Comparison of ENCODE assay signal across 22 cellular contexts in the genomic region with DNA sequence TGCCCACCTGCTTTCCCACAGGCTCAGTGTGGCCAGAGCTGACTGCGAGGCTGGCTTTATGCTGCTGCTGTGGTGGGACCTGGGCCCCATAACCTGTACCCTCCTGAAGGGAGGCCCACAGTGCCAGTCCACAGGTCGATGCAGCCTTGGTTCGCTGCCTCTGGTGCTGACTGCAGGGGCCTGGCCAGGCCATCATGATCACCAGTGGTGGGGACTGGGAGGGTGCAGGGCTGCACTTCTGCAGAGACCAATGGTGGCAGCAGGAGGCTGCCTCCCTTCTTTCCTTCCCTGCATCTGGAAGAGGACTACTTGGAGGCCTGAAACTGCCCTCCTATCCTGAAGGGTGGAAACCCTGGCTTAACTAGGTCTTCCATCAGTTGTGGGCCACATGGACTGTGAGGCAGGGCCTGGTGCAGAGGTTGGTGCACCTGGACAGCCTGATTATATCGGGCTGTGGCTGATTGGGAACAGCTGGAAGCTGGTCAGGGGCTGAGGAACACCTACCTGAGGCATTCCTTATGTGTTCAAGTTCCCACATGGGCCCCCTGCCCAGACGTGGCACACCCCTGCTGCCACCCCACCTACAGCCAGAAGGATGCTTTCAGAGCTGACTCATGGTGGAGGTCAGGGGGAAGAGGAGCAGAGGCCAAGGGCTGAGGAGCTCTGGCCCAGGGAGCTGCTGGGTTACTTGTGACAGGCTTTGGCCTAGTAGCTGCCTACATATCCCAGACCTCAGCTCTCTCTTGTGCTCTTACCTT. TPM values are rescaled to one million over a fixed set of nuclear protein-coding genes. Genes with fewer than 3 reads are reported as not detected.
DNase-seq lines count a peak whose midpoint lies in the region; ATAC-seq, FAIRE-seq and TF ChIP-seq lines count a peak whose summit lies in the region.
"Had no signal": no experiment of that assay in that cellular context is flagged by ENCODE, and none has a peak within 500 bp of the region (broad histone marks: within the 10 kb centered on the region; RNA-seq: fewer than 3 reads in every experiment).

No MANE protein-coding gene starts in this region.

- H3K36me3 ChIP-seq in mammary epithelial cell (ENCODE audit: insufficient read depth, low read length) (peaks cover 2% of the 10 kb centered on the region), neuronal stem cell (replicated peaks in 1 of 2; ENCODE audit: control insufficient read depth in 2 of 2, insufficient read depth in 2 of 2, low read length in 2 of 2) (peaks cover 20 to 24% of the 10 kb centered on the region in 2 donors)
- H3K36me3 ChIP-seq: BE2C had no signal

- CTCF ChIA-PET in MCF 10A (lab: Yijun Ruan, JAX) (interaction anchor here (0.6 to 0.7 kb wide), 3 partner anchors 96 to 808 kb away, joined by 3 to 4 read pairs (median 3); no protein-coding TSS in a partner anchor), mammary epithelial cell (lab: Charles Lee; ENCODE audit: low non-redundant PET) (no interaction called here)

- H3K14ac ChIP-seq in neuronal stem cell (ENCODE audit: low read length): peak overlapping the region; percentile 60

- H3K27me3 Mint-ChIP-seq in MCF 10A (ENCODE audit: insufficient read depth, unreplicated experiment): no peaks in the 10 kb centered on the region
- H3K27me3 Mint-ChIP-seq in activated naive CD8-positive, alpha-beta T cell treated with anti-CD3 and anti-CD28 coated beads for 36 hours: no peaks in the 10 kb centered on the region
- H3K27me3 Mint-ChIP-seq: CD4-positive, CD25-positive, alpha-beta regulatory T cell had no signal

- no peak overlapping the region for H3K18ac ChIP-seq in neuronal stem cell (ENCODE audit: low read length)

- peak; percentile 1 for DNase-seq in MCF 10A (ENCODE audit: unreplicated experiment)
- DNase-seq in mammary epithelial cell: no peak
- DNase-seq in dorsolateral prefrontal cortex: no peak
- no peak for DNase-seq in neuronal stem cell (ENCODE audit: low spot score)
- no peak for DNase-seq in urothelium cell line (ENCODE audit: low spot score)
- DNase-seq in NCI-H2029 treated with DMSO at 0.1 percent for 48 hours (lab: John Stamatoyannopoulos, UW): no peak
- DNase-seq in activated naive CD8-positive, alpha-beta T cell treated with anti-CD3 and anti-CD28 coated beads for 36 hours: no peak
- DNase-seq: BE2C; Caco-2; CD4-positive, CD25-positive, alpha-beta regulatory T cell; GDM1; GM23248; HCEC 1CT; NCI-H1105 treated with DMSO at 0.1 percent for 48 hours; NCI-H1694; NCI-H226; NCI-H524; NCI-H82; OCI-M1; SHP77 had no signal

- H3K9me3 ChIP-seq in mammary epithelial cell (replicated peaks; ENCODE audit: insufficient read depth, low read length) (no peaks in the 10 kb centered on the region), neuronal stem cell (replicated peaks in 1 of 2; ENCODE audit: control insufficient read depth in 2 of 2, insufficient read depth in 1 of 2, low read depth in 1 of 2, low read length in 2 of 2) (peaks cover 0 to 11% of the 10 kb centered on the region in 2 donors)
- H3K9me3 ChIP-seq: BE2C, Caco-2 had no signal

- no peak overlapping the region for H4K91ac ChIP-seq in neuronal stem cell (ENCODE audit: low read depth, low read length, poor library complexity)

- no TSS peak for BruUV-seq in MCF 10A (replicated peaks; lab: Mats Ljungman, UMichigan)
- no TSS peak for BruUV-seq in mammary epithelial cell (replicated peaks; lab: Mats Ljungman, UMichigan)

- 73% methylated on average over 5 of the region's 5 CpGs for WGBS in mammary epithelial cell (ENCODE audit: low coverage, missing lambda C conversion rate)
- WGBS in neuronal stem cell (ENCODE audit: extremely low coverage in 2 of 2, insufficient read length in 2 of 2, insufficient replicate concordance in 1 of 2), 2 donors: no CpG with 5 or more reads among the region's 5 CpGs

- in situ Hi-C loops in mammary epithelial cell (cut with MboI; ENCODE audit: low sequenced_read_pairs in 2 of 2): no loop called here

- H3K4me1 ChIP-seq in mammary epithelial cell (ENCODE audit: insufficient read depth, low read length) (no peaks in the 10 kb centered on the region), neuronal stem cell (ENCODE audit: control insufficient read depth in 2 of 2, insufficient read depth in 1 of 2, low read depth in 1 of 2, low read length in 2 of 2) (no peaks in the 10 kb centered on the region)
- H3K4me1 ChIP-seq: BE2C, Caco-2 had no signal

- H3K27ac ChIP-seq in mammary epithelial cell (ENCODE audit: insufficient read depth, low read depth, low read length) (no peak overlapping the region), dorsolateral prefrontal cortex (peak overlapping the region in 31 of 59 donors; percentile 0 to 69 (median 36)), neuronal stem cell (replicated peaks; ENCODE audit: low read length) (no peak overlapping the region)
- H3K27ac ChIP-seq: GM23248 had no signal

- ATAC-seq in HG03439 (IDR thresholded peaks at IDR 0.05; ENCODE audit: unreplicated experiment): no peak

- no peak overlapping the region for H2AFZ ChIP-seq in mammary epithelial cell (ENCODE audit: low read depth, low read length)
- H2AFZ ChIP-seq in neuronal stem cell (ENCODE audit: low read length): no peak overlapping the region
- H2AFZ ChIP-seq: GM23248 had no signal

- H3K4me3 ChIP-seq in mammary epithelial cell (replicated peaks in 1 of 3; ENCODE audit: insufficient read depth in 1 of 3, low read depth in 2 of 3, low read length in 3 of 3) (no peak overlapping the region), dorsolateral prefrontal cortex (no peak overlapping the region), neuronal stem cell (ENCODE audit: low read length in 2 of 2) (no peak overlapping the region)
- H3K4me3 ChIP-seq: GM23248 had no signal

- no peaks in the 10 kb centered on the region for H4K20me1 ChIP-seq in mammary epithelial cell (ENCODE audit: insufficient read depth, low read length)

- no peak overlapping the region for H2BK15ac ChIP-seq in neuronal stem cell (ENCODE audit: low read length)

- FAIRE-seq in urothelium cell line (lab: Jason Lieb, UNC): peak; percentile 77
- FAIRE-seq: GM19239 had no signal

- no peak overlapping the region for H3K4ac ChIP-seq in neuronal stem cell (ENCODE audit: low read length)

- H4K8ac ChIP-seq in neuronal stem cell (ENCODE audit: low read depth, low read length): no peak overlapping the region

- peaks cover 9% of the 10 kb centered on the region for H3K36me3 Mint-ChIP-seq in MCF 10A (ENCODE audit: insufficient read depth, unreplicated experiment)
- peaks cover 29% of the 10 kb centered on the region for H3K36me3 Mint-ChIP-seq in activated naive CD8-positive, alpha-beta T cell treated with anti-CD3 and anti-CD28 coated beads for 36 hours

- H3K27me3 ChIP-seq in mammary epithelial cell (ENCODE audit: insufficient read depth, low read length): no peaks in the 10 kb centered on the region
- H3K27me3 ChIP-seq in dorsolateral prefrontal cortex: no peaks in the 10 kb centered on the region
- no peaks in the 10 kb centered on the region for H3K27me3 ChIP-seq in neuronal stem cell (ENCODE audit: control insufficient read depth in 3 of 3, insufficient read depth in 3 of 3, low read depth in 1 of 3, low read length in 3 of 3)
- H3K27me3 ChIP-seq: BE2C had no signal

- dilution Hi-C loops in mammary epithelial cell (cut with HindIII; ENCODE audit: low sequenced_read_pairs): no loop called here

- H3K9ac ChIP-seq in mammary epithelial cell (ENCODE audit: insufficient read depth, low read length) (no peak overlapping the region), neuronal stem cell (ENCODE audit: low read depth, low read length, poor library complexity) (peak overlapping the region; percentile 1)
- H3K9ac ChIP-seq: GM23248 had no signal

- intact Hi-C loops in MCF 10A (cut with micrococcal nuclease) (no loop called here), mammary epithelial cell (cut with micrococcal nuclease) (no loop called here), dorsolateral prefrontal cortex (cut with DNase I) (loop anchor here in 1 of 2 donors (10.0 kb wide), 1 partner anchor 111 kb away; no protein-coding TSS in a partner anchor)

- H3K9me3 Mint-ChIP-seq in MCF 10A (ENCODE audit: unreplicated experiment): no peaks in the 10 kb centered on the region
- H3K9me3 Mint-ChIP-seq in activated naive CD8-positive, alpha-beta T cell treated with anti-CD3 and anti-CD28 coated beads for 36 hours: no peaks in the 10 kb centered on the region

- H3K4me2 ChIP-seq in mammary epithelial cell (ENCODE audit: insufficient read depth, low read depth, low read length): no peak overlapping the region
- H3K4me2 ChIP-seq in neuronal stem cell (ENCODE audit: insufficient read depth, low read length, poor library complexity, severe bottlenecking): no peak overlapping the region

- TF ChIP-seq CTCF in MCF 10A (IDR thresholded peaks at IDR 0.05; ENCODE audit: unreplicated experiment) (no peak), mammary epithelial cell (conservative IDR thresholded peaks at IDR 0.05 in 1 of 2, IDR thresholded peaks at IDR 0.05 in 1 of 2; ENCODE audit: extremely low read depth in 1 of 2, insufficient read depth in 1 of 2, low read depth in 1 of 2, low read length in 2 of 2) (no peak), dorsolateral prefrontal cortex (IDR thresholded peaks at IDR 0.05 in 54 of 56, conservative IDR thresholded peaks at IDR 0.05 in 2 of 56; ENCODE audit: low read depth in 1 of 56, partially characterized antibody in 56 of 56) (no peak)

- no peak overlapping the region for H2BK120ac ChIP-seq in neuronal stem cell (ENCODE audit: low read depth, low read length)

- POLR2A ChIA-PET in MCF 10A (lab: Yijun Ruan, JAX): no interaction called here

- peaks cover 7% of the 10 kb centered on the region for H3K4me1 Mint-ChIP-seq in MCF 10A (ENCODE audit: insufficient read depth, unreplicated experiment)
- no peaks in the 10 kb centered on the region for H3K4me1 Mint-ChIP-seq in activated naive CD8-positive, alpha-beta T cell treated with anti-CD3 and anti-CD28 coated beads for 36 hours
- H3K4me1 Mint-ChIP-seq: CD4-positive, CD25-positive, alpha-beta regulatory T cell had no signal

- H2AK5ac ChIP-seq in neuronal stem cell (ENCODE audit: low read depth, low read length): no peak overlapping the region

- H2BK12ac ChIP-seq in neuronal stem cell (ENCODE audit: low read length): no peak overlapping the region

- no peak overlapping the region for H3K4me3 Mint-ChIP-seq in MCF 10A (ENCODE audit: unreplicated experiment)
- H3K4me3 Mint-ChIP-seq in activated naive CD8-positive, alpha-beta T cell treated with anti-CD3 and anti-CD28 coated beads for 36 hours: no peak overlapping the region
- H3K4me3 Mint-ChIP-seq: CD4-positive, CD25-positive, alpha-beta regulatory T cell had no signal

- H3K79me2 ChIP-seq in mammary epithelial cell (ENCODE audit: insufficient read depth, low read length): no peaks in the 10 kb centered on the region

- H3K23ac ChIP-seq in neuronal stem cell (ENCODE audit: low read depth, low read length, poor library complexity): peak overlapping the region; percentile 83

- no peak overlapping the region for H3K27ac Mint-ChIP-seq in MCF 10A (ENCODE audit: low read depth, unreplicated experiment)
- H3K27ac Mint-ChIP-seq in activated naive CD8-positive, alpha-beta T cell treated with anti-CD3 and anti-CD28 coated beads for 36 hours: no peak overlapping the region

- no peak overlapping the region for H2BK5ac ChIP-seq in neuronal stem cell (ENCODE audit: low read length)

- no peaks in the 10 kb centered on the region for H3K79me1 ChIP-seq in neuronal stem cell (ENCODE audit: low read depth, low read length)

RNA-seq across cellular contexts. Expression of a gene that starts 29.8 kb away (rescaled TPM):
- total RNA-seq in MCF 10A (2022) (6.2 and 7.3 TPM in 2 replicates), mammary epithelial cell (10 to 100 TPM; 10.3 to 11.2 TPM), dorsolateral prefrontal cortex (10 to 100 TPM; 21.9 to 62.0 (median 41.4) TPM)
- polyA plus RNA-seq in mammary epithelial cell: 23.4 TPM
- polyA minus RNA-seq in mammary epithelial cell: 22.4 TPM
- polyA plus RNA-seq in neuronal stem cell (2013, experiment 1 of 2): 21.8 TPM
- 21.6 TPM for polyA plus RNA-seq in neuronal stem cell (2013, experiment 2 of 2)
- 10 to 100 TPM; 12.1 to 13.3 TPM for total RNA-seq in activated naive CD8-positive, alpha-beta T cell treated with anti-CD3 and anti-CD28 coated beads for 36 hours

Comparison
In these comparisons a context has a peak if more than half of its experiments do, and no peak if none do; other contexts are left out.
1. H3K27ac ChIP-seq: peak in dorsolateral prefrontal cortex (31 of 59); none in mammary epithelial cell (single experiment) and neuronal stem cell (single experiment).